ENCODE assay signal across 8 cellular contexts in genomic region chr3:100047455-100048141, GRCh38.
DNase-seq lines count a peak whose midpoint lies in the region; ATAC-seq and TF ChIP-seq lines count a peak whose summit lies in the region.

No MANE protein-coding gene starts in this region.

- no peaks in the 10 kb centered on the region for H3K27me3 ChIP-seq in hepatocyte

- H3K27ac ChIP-seq in hepatocyte, result peak overlapping the region; percentile 84
- H3K27ac ChIP-seq in substantia nigra (ENCODE audit: low read depth, low read length, poor library complexity, severe bottlenecking), result peak overlapping the region; percentile 36

- DNase-seq in GM04503 (ENCODE audit: low read depth) (peak; percentile 68), UCSD-AML1 (lab: John Stamatoyannopoulos, UW; ENCODE audit: unreplicated experiment) (peak; percentile 13), hepatocyte (ENCODE audit: low spot score) (peak; percentile 54), substantia nigra (lab: John Stamatoyannopoulos, UW) (peak in 4 of 49 donors; percentile 0 to 16 (median 1)), NK-92 (lab: John Stamatoyannopoulos, UW; ENCODE audit: unreplicated experiment) (no peak)
- no peak for DNase-seq in activated CD4-positive, alpha-beta T cell treated with anti-CD3 and anti-CD28 coated beads, Interleukin-2, amount 50 U/mL, for 1 hour

- H3K4me2 ChIP-seq in hepatocyte, result peak overlapping the region; percentile 40

- no peaks in the 10 kb centered on the region for H3K9me2 ChIP-seq in hepatocyte (replicated peaks; ENCODE audit: insufficient read depth)

- H3K4me1 ChIP-seq in hepatocyte (ENCODE audit: insufficient read depth), result peaks cover 38% of the 10 kb centered on the region

- no peaks in the 10 kb centered on the region for H3K9me3 ChIP-seq in hepatocyte (ENCODE audit: low read depth)

- ATAC-seq in GM21390 (IDR thresholded peaks at IDR 0.05; ENCODE audit: unreplicated experiment), result peak; percentile 76
- ATAC-seq in HG03565 (IDR thresholded peaks at IDR 0.05; ENCODE audit: unreplicated experiment), result peak; percentile 56

- no peaks in the 10 kb centered on the region for H3K36me3 ChIP-seq in hepatocyte (replicated peaks; ENCODE audit: insufficient read depth, low read depth)

- no peaks in the 10 kb centered on the region for H4K20me1 ChIP-seq in hepatocyte (ENCODE audit: insufficient read depth, poor library complexity, severe bottlenecking)

- no peak for TF ChIP-seq CTCF in hepatocyte (IDR thresholded peaks at IDR 0.05; ENCODE audit: poor library complexity)

- H2AFZ ChIP-seq in hepatocyte, result no peak overlapping the region

- no peaks in the 10 kb centered on the region for H3K79me2 ChIP-seq in hepatocyte

- 54% methylated on average over 6 of the region's 6 CpGs for WGBS in hepatocyte (ENCODE audit: low lambda C conversion rate, missing lambda C conversion rate)

- H3K4me3 ChIP-seq in hepatocyte, result no peak overlapping the region

Comparison
In these comparisons a context has a peak if more than half of its experiments do, and no peak if none do; other contexts are left out.
1. DNase-seq: peak in GM04503 (single experiment), UCSD-AML1 (single experiment) and hepatocyte (single experiment); none in NK-92 (single experiment) and activated CD4-positive, alpha-beta T cell treated with anti-CD3 and anti-CD28 coated beads, Interleukin-2, amount 50 U/mL, for 1 hour (single experiment).